Comparison of ENCODE assay signal across 22 cellular contexts in the genomic region with DNA sequence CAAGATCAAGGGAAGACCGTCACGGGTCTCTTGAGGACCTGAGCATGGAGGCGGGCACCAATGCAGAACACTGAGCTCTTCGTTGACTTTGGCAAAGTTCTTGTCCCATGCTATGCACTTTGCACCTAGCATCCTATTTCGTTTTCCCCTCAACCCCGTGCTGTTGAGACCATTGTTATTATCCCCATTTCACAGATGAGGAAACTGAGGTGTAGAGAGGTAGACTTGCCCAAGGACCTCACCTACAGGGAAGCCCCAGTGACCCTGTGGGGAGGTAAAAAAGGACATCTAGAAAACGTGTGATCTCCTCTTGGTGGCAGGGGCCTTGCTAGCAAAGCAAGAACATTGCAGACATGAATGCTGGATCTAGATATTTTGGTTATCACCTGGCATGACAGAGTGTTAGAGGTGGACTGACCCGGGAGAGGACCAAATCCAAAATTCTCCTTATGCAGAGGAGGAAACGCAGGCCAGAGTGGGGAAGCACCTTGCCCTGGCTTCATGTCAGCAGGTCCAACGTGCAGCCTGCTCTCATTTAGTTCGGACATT.
"Had no signal": no experiment of that assay in that cellular context is flagged by ENCODE, and none has a peak within 500 bp of the region (broad histone marks: within the 10 kb centered on the region; RNA-seq: fewer than 3 reads in every experiment).

No MANE protein-coding gene starts in this region.

- H3K4me1 ChIP-seq: psoas muscle, transverse colon, upper lobe of left lung had no signal

- H3K4me3 ChIP-seq: heart right ventricle, hepatocyte, left ventricle myocardium inferior, lung, psoas muscle, stomach, testis, thyroid gland, transverse colon, upper lobe of left lung had no signal

- H3K27me3 ChIP-seq: heart right ventricle, hepatocyte, stomach, testis, thyroid gland, transverse colon, upper lobe of left lung had no signal

- DNase-seq: heart right ventricle; islet precursor cell; left ventricle myocardium inferior; naive B cell; natural killer cell; nephron progenitor cell; psoas muscle; small intestine; stimulated activated CD4-positive, alpha-beta T cell treated with anti-CD3 and anti-CD28 coated beads, Interleukin-15, amount 100 ng/mL, for 24 hours; stimulated activated CD4-positive, alpha-beta T cell treated with anti-CD3 and anti-CD28 coated beads, Interleukin-2, amount 100 ng/mL, for 24 hours; stimulated activated CD4-positive, alpha-beta T cell treated with anti-CD3 and anti-CD28 coated beads, Interleukin-4, amount 100 ng/mL, for 1 hour; stimulated activated naive B cell treated with anti-CD40 and anti-IgM and Interleukin-4, amounts not matched to agents 10 μg/mL and 1 μg/mL and 100 μg/mL, for 72 hours; stimulated activated naive CD8-positive, alpha-beta T cell treated with anti-CD3 and anti-CD28 coated beads, Interleukin-15, Interleukin-2, amounts not matched to agents 100 U/mL and 50 U/mL, for 24 hours; stomach; testis; thyroid gland; transverse colon; upper lobe of left lung had no signal

- H3K36me3 ChIP-seq: heart right ventricle, left ventricle myocardium inferior, stomach, thyroid gland, transverse colon, upper lobe of left lung had no signal

- ATAC-seq: heart right ventricle; natural killer cell; psoas muscle; sciatic nerve; stimulated activated naive B cell treated with anti-CD40 and anti-IgM and Interleukin-4, amounts not matched to agents 10 μg/mL and 1 μg/mL and 100 μg/mL, for 72 hours; stimulated activated naive CD8-positive, alpha-beta T cell treated with anti-CD3 and anti-CD28 coated beads, Interleukin-15, Interleukin-2, amounts not matched to agents 100 U/mL and 50 U/mL, for 24 hours had no signal

- H3K27ac ChIP-seq: heart right ventricle, hepatocyte, left ventricle myocardium inferior, parathyroid adenoma, psoas muscle, testis, thyroid gland, upper lobe of left lung had no signal

- H3K9me3 ChIP-seq: heart right ventricle, left ventricle myocardium inferior, psoas muscle, stomach, testis, thyroid gland, transverse colon, upper lobe of left lung had no signal
